ENCODE assay signal across 1 cellular context in genomic region chr12:26690601-26691000, GRCh38.
TF ChIP-seq lines count a peak whose summit lies in the region.

No MANE protein-coding gene starts in this region.

TF ChIP-seq in WTC11, 78 proteins besides CTCF, POLR2A, EP300 and RAD21:
- no peak for TF ChIP-seq SMAD3 (CRISPR knock-in tag; IDR thresholded peaks at IDR 0.05; ENCODE audit: borderline replicate concordance)
- no peak for TF ChIP-seq PRRX2 (CRISPR knock-in tag; IDR thresholded peaks at IDR 0.05)
- no peak for TF ChIP-seq ZNF232 (CRISPR knock-in tag; IDR thresholded peaks at IDR 0.05)
- no peak for TF ChIP-seq EMX1 (CRISPR knock-in tag; IDR thresholded peaks at IDR 0.05)
- no peak for TF ChIP-seq ATF1 (CRISPR knock-in tag; IDR thresholded peaks at IDR 0.05)
- no peak for TF ChIP-seq FOXJ3 (CRISPR knock-in tag; IDR thresholded peaks at IDR 0.05; ENCODE audit: borderline replicate concordance)
